Comparison of ENCODE assay signal across 10 cellular contexts in genomic region chr1:235601087-235601486, GRCh38. TPM values are rescaled to one million over a fixed set of nuclear protein-coding genes. Genes with fewer than 3 reads are reported as not detected.
DNase-seq lines count a peak whose midpoint lies in the region; ATAC-seq and TF ChIP-seq lines count a peak whose summit lies in the region.
"Had no signal": no experiment of that assay in that cellular context is flagged by ENCODE, and none has a peak within 500 bp of the region (broad histone marks: within the 10 kb centered on the region; RNA-seq: fewer than 3 reads in every experiment).

No MANE protein-coding gene starts in this region.

- intact Hi-C loops in left ventricle myocardium inferior (cut with micrococcal nuclease) (no loop called here), cardiac septum (cut with DNase I) (no loop called here)

- H3K27ac ChIP-seq in left ventricle myocardium inferior (replicated peaks), result no peak overlapping the region

- H3K4me1 ChIP-seq in left ventricle myocardium inferior, result no peaks in the 10 kb centered on the region

- peaks cover 4% of the 10 kb centered on the region for H3K27me3 ChIP-seq in left ventricle myocardium inferior (ENCODE audit: low read depth)

- H3K27ac Mint-ChIP-seq in T-helper 17 cell, result no peak overlapping the region
- H3K27ac Mint-ChIP-seq: activated naive CD8-positive, alpha-beta T cell had no signal

- H3K4me1 Mint-ChIP-seq in T-helper 17 cell, result peaks cover 5% of the 10 kb centered on the region

- H3K27me3 Mint-ChIP-seq in T-helper 17 cell, result no peaks in the 10 kb centered on the region

- peaks cover 2% of the 10 kb centered on the region for H3K36me3 Mint-ChIP-seq in T-helper 17 cell (ENCODE audit: low read depth)
- H3K36me3 Mint-ChIP-seq: activated naive CD8-positive, alpha-beta T cell had no signal

- peak; percentile 33 for TF ChIP-seq CTCF in left ventricle myocardium inferior (IDR thresholded peaks at IDR 0.05; ENCODE audit: borderline replicate concordance)
- peak; percentile 44 for TF ChIP-seq CTCF in fibroblast of mammary gland (conservative IDR thresholded peaks at IDR 0.05; ENCODE audit: control insufficient read depth, insufficient read depth, low read depth, low read length)

- no peak overlapping the region for H3K4me3 ChIP-seq in left ventricle myocardium inferior
- H3K4me3 ChIP-seq in fibroblast of mammary gland (ENCODE audit: control insufficient read depth, low read depth, low read length), result no peak overlapping the region

- H3K9me3 ChIP-seq in left ventricle myocardium inferior (replicated peaks), result no peaks in the 10 kb centered on the region
- no peaks in the 10 kb centered on the region for H3K9me3 ChIP-seq in T-helper 17 cell (ENCODE audit: control insufficient read depth, low read length, poor library complexity, severe bottlenecking)

- ATAC-seq in HG03469 (IDR thresholded peaks at IDR 0.05; ENCODE audit: unreplicated experiment) (no peak), T-helper 17 cell (no peak), HG03439 (IDR thresholded peaks at IDR 0.05; ENCODE audit: unreplicated experiment) (no peak)

- no peaks in the 10 kb centered on the region for H3K36me3 ChIP-seq in left ventricle myocardium inferior

- H3K4me3 Mint-ChIP-seq in T-helper 17 cell, result no peak overlapping the region
- H3K4me3 Mint-ChIP-seq: activated naive CD8-positive, alpha-beta T cell had no signal

- DNase-seq in left ventricle myocardium inferior, result no peak
- no peak for DNase-seq in cardiac septum (ENCODE audit: low spot score)
- DNase-seq in RPMI8226, result peak; percentile 60
- no peak for DNase-seq in fibroblast of mammary gland (ENCODE audit: low read depth)
- DNase-seq in NOMO-1 treated with dmso at 0.1 percent for 144 hours (lab: John Stamatoyannopoulos, UW; ENCODE audit: unreplicated experiment), result no peak
- no peak for DNase-seq in T-helper 17 cell
- DNase-seq: NCI-H187 had no signal

RNA-seq across cellular contexts. Expression of gene GNG4, which starts 48.5 kb away (rescaled TPM):
- 0.11 TPM for total RNA-seq in left ventricle myocardium inferior
- 0.24 TPM for total RNA-seq in cardiac septum
- total RNA-seq in T-helper 17 cell, result not detected
